13 cellular contexts compared by ENCODE assay signal in the genomic region with DNA sequence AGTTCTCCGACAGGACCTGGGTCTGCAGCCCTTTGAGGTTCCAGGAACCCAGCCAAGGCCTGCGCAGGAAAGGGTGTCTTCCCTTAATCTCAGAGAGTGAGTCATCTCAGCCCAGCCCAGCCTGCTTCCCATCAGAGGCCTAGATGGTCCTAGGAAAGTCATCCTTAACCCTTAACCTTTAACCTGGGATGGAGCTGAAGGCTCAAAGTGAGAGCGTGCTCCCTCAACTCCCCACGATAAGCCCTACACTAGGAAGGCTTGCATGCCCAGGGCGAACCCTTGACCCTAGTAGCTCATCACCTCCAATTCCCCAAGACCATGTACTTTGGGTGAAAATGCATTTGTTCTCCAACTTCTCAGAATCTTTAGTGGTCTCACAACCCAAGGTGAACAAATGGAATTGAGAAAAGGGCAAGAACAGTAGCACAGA. TPM values are rescaled to one million over a fixed set of nuclear protein-coding genes. Genes with fewer than 3 reads are reported as not detected.
A peak's percentile ranks its signal among the peaks of the same experiment; 100 is the strongest.
DNase-seq lines count a peak whose midpoint lies in the region; TF ChIP-seq lines count a peak whose summit lies in the region.
"Had no signal": no experiment of that assay in that cellular context is flagged by ENCODE, and none has a peak within 500 bp of the region (broad histone marks: within the 10 kb centered on the region; RNA-seq: fewer than 3 reads in every experiment).

No MANE protein-coding gene starts in this region.

- WGBS in mesenchymal stem cell: 48% methylated on average over 5 of the region's 5 CpGs

- H4K91ac ChIP-seq in mesenchymal stem cell (ENCODE audit: low read length): no peak overlapping the region

- H3K18ac ChIP-seq in mesenchymal stem cell (ENCODE audit: low read depth in 1 of 2, low read length in 2 of 2): no peak overlapping the region

- H2BK15ac ChIP-seq in mesenchymal stem cell (ENCODE audit: low read depth, poor library complexity, severe bottlenecking): no peak overlapping the region

- H3K27ac Mint-ChIP-seq in nephron progenitor cell: no peak overlapping the region

- H3K36me3 ChIP-seq in MG63 (peaks cover 25% of the 10 kb centered on the region), mesenchymal stem cell (ENCODE audit: control insufficient read depth in 1 of 2, insufficient read depth in 2 of 2, low read depth in 1 of 2, low read length in 2 of 2) (peaks cover 31 to 34% of the 10 kb centered on the region in 2 experiments)

- H3K9me3 ChIP-seq in MG63 (no peaks in the 10 kb centered on the region), mesenchymal stem cell (ENCODE audit: control insufficient read depth, low read length) (no peaks in the 10 kb centered on the region)

- no peak overlapping the region for H3K23ac ChIP-seq in mesenchymal stem cell (ENCODE audit: low read length in 2 of 2)

- no peak overlapping the region for H2BK120ac ChIP-seq in mesenchymal stem cell (ENCODE audit: low read depth, low read length)

- peaks cover 24% of the 10 kb centered on the region for H3K4me1 Mint-ChIP-seq in nephron progenitor cell

- no peak overlapping the region for H3K14ac ChIP-seq in mesenchymal stem cell (ENCODE audit: low read length in 2 of 2)

- no peak overlapping the region for H3K4me2 ChIP-seq in mesenchymal stem cell (ENCODE audit: low read length, poor library complexity, severe bottlenecking)

- peak; percentile 78 for DNase-seq in EH (ENCODE audit: low read depth)
- peak; percentile 86 for DNase-seq in MG63
- DNase-seq in astrocyte of the spinal cord (ENCODE audit: low read depth, low spot score): peak; percentile 43
- DNase-seq in mesenchymal stem cell: peak; percentile 68
- DNase-seq in mucosa of gallbladder (ENCODE audit: low spot score): no peak
- no peak for DNase-seq in RKO (ENCODE audit: low spot score)
- no peak for DNase-seq in nephron progenitor cell
- DNase-seq in NCI-H446 treated with DMSO at 0.1 percent for 48 hours (lab: John Stamatoyannopoulos, UW): no peak
- DNase-seq: effector memory CD8-positive, alpha-beta T cell had no signal

- no peaks in the 10 kb centered on the region for H3K27me3 Mint-ChIP-seq in nephron progenitor cell (ENCODE audit: low read depth, poor library complexity)
- H3K27me3 Mint-ChIP-seq: activated naive CD4-positive, alpha-beta T cell treated with anti-CD3 and anti-CD28 coated beads, Interleukin-2, amount 10 ng/mL, durations not matched to agents 7 days and 5 days; effector memory CD8-positive, alpha-beta T cell had no signal

- H3K4me3 ChIP-seq in MG63: no peak overlapping the region
- no peak overlapping the region for H3K4me3 ChIP-seq in astrocyte of the spinal cord (ENCODE audit: low read depth, low read length)
- no peak overlapping the region for H3K4me3 ChIP-seq in mesenchymal stem cell (ENCODE audit: insufficient read depth in 1 of 2, low read depth in 1 of 2, low read length in 2 of 2)

- no peak overlapping the region for H2BK5ac ChIP-seq in mesenchymal stem cell (ENCODE audit: low read depth, low read length, poor library complexity, severe bottlenecking)

- H3K9me3 Mint-ChIP-seq in nephron progenitor cell: no peaks in the 10 kb centered on the region
- H3K9me3 Mint-ChIP-seq: activated naive CD4-positive, alpha-beta T cell treated with anti-CD3 and anti-CD28 coated beads, Interleukin-2, amount 10 ng/mL, durations not matched to agents 7 days and 5 days; effector memory CD8-positive, alpha-beta T cell; H9; neural crest cell had no signal

- peaks cover 17% of the 10 kb centered on the region for H3K36me3 Mint-ChIP-seq in nephron progenitor cell (ENCODE audit: low read depth)

- H2BK12ac ChIP-seq in mesenchymal stem cell (ENCODE audit: low read length in 2 of 2): peak overlapping the region in 1 of 2 experiments; percentile 3

- no peak overlapping the region for H2AFZ ChIP-seq in mesenchymal stem cell (ENCODE audit: low read depth, low read length)

- no peak overlapping the region for H3K4me3 Mint-ChIP-seq in nephron progenitor cell
- H3K4me3 Mint-ChIP-seq: activated naive CD4-positive, alpha-beta T cell treated with anti-CD3 and anti-CD28 coated beads, Interleukin-2, amount 10 ng/mL, durations not matched to agents 7 days and 5 days; effector memory CD8-positive, alpha-beta T cell had no signal

- H4K8ac ChIP-seq in mesenchymal stem cell (ENCODE audit: low read length): peak overlapping the region; percentile 8

- H2AK5ac ChIP-seq in mesenchymal stem cell (ENCODE audit: low read length, severe bottlenecking): no peak overlapping the region

- H3K4me1 ChIP-seq in mesenchymal stem cell (ENCODE audit: control insufficient read depth, insufficient read depth, low read depth, low read length): peaks cover 11% of the 10 kb centered on the region

- peak overlapping the region; percentile 6 for H3K9ac ChIP-seq in mesenchymal stem cell (ENCODE audit: low read length)

- H3K27me3 ChIP-seq in MG63 (no peaks in the 10 kb centered on the region), mesenchymal stem cell (ENCODE audit: control insufficient read depth in 1 of 2, insufficient read depth in 1 of 2, low read length in 2 of 2) (no peaks in the 10 kb centered on the region)

- no peak overlapping the region for H3K4ac ChIP-seq in mesenchymal stem cell (ENCODE audit: low read depth in 1 of 2, low read length in 2 of 2)

- in situ Hi-C loops in astrocyte of the spinal cord (cut with HindIII; ENCODE audit: low sequenced_read_pairs): no loop called here

- TF ChIP-seq CTCF in astrocyte of the spinal cord (IDR thresholded peaks at IDR 0.05; ENCODE audit: low read depth, low read length) (no peak), nephron progenitor cell (IDR thresholded peaks at IDR 0.05) (no peak)

- no peak overlapping the region for H3K27ac ChIP-seq in mesenchymal stem cell (ENCODE audit: low read length, poor library complexity, severe bottlenecking)

- H3K79me1 ChIP-seq in mesenchymal stem cell (replicated peaks; ENCODE audit: low read length, poor library complexity, severe bottlenecking): peaks cover 19% of the 10 kb centered on the region

RNA-seq across cellular contexts. Expression of a gene that starts 4.8 kb away (rescaled TPM):
- total RNA-seq in MG63 (2014; rRNA removed; shearing (Covaris generic); ENCODE audit: low replicate concordance): 37.0 and 53.2 TPM in 2 replicates
- 44.2 TPM for polyA plus RNA-seq in mesenchymal stem cell (2013, experiment 1 of 2)
- 42.8 TPM for polyA plus RNA-seq in mesenchymal stem cell (2013, experiment 2 of 2)
- 77.0 TPM for total RNA-seq in mucosa of gallbladder

RNA-seq across cellular contexts. Expression of a gene that starts 15.0 kb away (rescaled TPM):
- 51.2 and 64.2 TPM in 2 replicates for total RNA-seq in MG63 (2014; rRNA removed; shearing (Covaris generic); ENCODE audit: low replicate concordance)
- 47.3 TPM for polyA plus RNA-seq in mesenchymal stem cell (2013, experiment 1 of 2)
- 45.8 TPM for polyA plus RNA-seq in mesenchymal stem cell (2013, experiment 2 of 2)
- total RNA-seq in mucosa of gallbladder: 95.6 TPM

RNA-seq across cellular contexts. Expression of a gene that starts 17.7 kb away (rescaled TPM):
- 18.5 and 39.9 TPM in 2 replicates for total RNA-seq in MG63 (2014; rRNA removed; shearing (Covaris generic); ENCODE audit: low replicate concordance)
- 26.9 TPM for polyA plus RNA-seq in mesenchymal stem cell (2013, experiment 1 of 2)
- polyA plus RNA-seq in mesenchymal stem cell (2013, experiment 2 of 2): 27.2 TPM
- 49.4 TPM for total RNA-seq in mucosa of gallbladder

RNA-seq across cellular contexts. Expression of a gene that starts 34.0 kb away (rescaled TPM):
- not detected in 2 replicates for total RNA-seq in MG63 (2014; rRNA removed; shearing (Covaris generic); ENCODE audit: low replicate concordance)
- polyA plus RNA-seq in mesenchymal stem cell (2013, experiment 1 of 2): 0.07 TPM
- polyA plus RNA-seq in mesenchymal stem cell (2013, experiment 2 of 2): 0.05 TPM
- total RNA-seq in mucosa of gallbladder: 0.58 TPM
- total RNA-seq: subcutaneous adipose tissue had no signal

Comparison
In these comparisons a context has a peak if more than half of its experiments do, and no peak if none do; other contexts are left out.
1. DNase-seq: peak in EH (single experiment), MG63 (single experiment), astrocyte of the spinal cord (single experiment) and mesenchymal stem cell (single experiment); none in mucosa of gallbladder (single experiment), RKO (single experiment), nephron progenitor cell (single experiment) and NCI-H446 treated with DMSO at 0.1 percent for 48 hours (single experiment).